ENCODE assay signal across 8 cellular contexts in genomic region chr11:47979378-47980092, GRCh38. TPM values are rescaled to one million over a fixed set of nuclear protein-coding genes. Genes with fewer than 3 reads are reported as not detected.
A peak's percentile ranks its signal among the peaks of the same experiment; 100 is the strongest.
DNase-seq lines count a peak whose midpoint lies in the region; ATAC-seq and TF ChIP-seq lines count a peak whose summit lies in the region.

No MANE protein-coding gene starts in this region.

- peaks cover 33% of the 10 kb centered on the region for H3K4me1 ChIP-seq in hepatocyte (ENCODE audit: insufficient read depth)
- H3K4me1 ChIP-seq in skeletal muscle satellite cell (ENCODE audit: control insufficient read depth, insufficient read depth, low read length) = peaks cover 35% of the 10 kb centered on the region

- H3K4me2 ChIP-seq in hepatocyte (peak overlapping the region; percentile 97), skeletal muscle satellite cell (ENCODE audit: low read length) (peak overlapping the region; percentile 89)

- 23% methylated on average over 19 of the region's 19 CpGs for WGBS in hepatocyte (ENCODE audit: low lambda C conversion rate, missing lambda C conversion rate)

- H3K79me2 ChIP-seq in hepatocyte = peaks cover 28% of the 10 kb centered on the region

- peak overlapping the region; percentile 88 for H3K27ac ChIP-seq in hepatocyte

- CTCF ChIA-PET in activated CD8-positive, alpha-beta memory T cell treated with anti-CD3 and anti-CD28 coated beads, Interleukin-2, amount 10 ng/mL, durations not matched to agents 7 days and 5 days (lab: Charles Lee) = interaction anchor here (1.0 to 2.1 kb wide), 5 partner anchors 10 to 130 kb away, joined by 3 to 5 read pairs (median 5); no protein-coding TSS in a partner anchor
- CTCF ChIA-PET in activated CD4-positive, alpha-beta memory T cell treated with anti-CD3 and anti-CD28 coated beads for 36 hours (lab: Charles Lee) = interaction anchor here (0.6 to 1.6 kb wide), 7 partner anchors 9 to 128 kb away, joined by 3 to 6 read pairs (median 3); no protein-coding TSS in a partner anchor

- H3K9me3 Mint-ChIP-seq in activated CD8-positive, alpha-beta memory T cell treated with anti-CD3 and anti-CD28 coated beads, Interleukin-2, amount 10 ng/mL, durations not matched to agents 7 days and 5 days (ENCODE audit: low read depth) = no peaks in the 10 kb centered on the region
- no peaks in the 10 kb centered on the region for H3K9me3 Mint-ChIP-seq in activated CD4-positive, alpha-beta memory T cell treated with anti-CD3 and anti-CD28 coated beads for 36 hours

- peaks cover 29% of the 10 kb centered on the region for H3K4me1 Mint-ChIP-seq in activated CD8-positive, alpha-beta memory T cell treated with anti-CD3 and anti-CD28 coated beads, Interleukin-2, amount 10 ng/mL, durations not matched to agents 7 days and 5 days
- H3K4me1 Mint-ChIP-seq in activated CD4-positive, alpha-beta memory T cell treated with anti-CD3 and anti-CD28 coated beads for 36 hours (ENCODE audit: low read depth) = peaks cover 23% of the 10 kb centered on the region

- H3K27me3 ChIP-seq in hepatocyte (no peaks in the 10 kb centered on the region), skeletal muscle satellite cell (ENCODE audit: control insufficient read depth, insufficient read depth, low read length) (no peaks in the 10 kb centered on the region)

- H3K36me3 ChIP-seq in hepatocyte (replicated peaks; ENCODE audit: insufficient read depth, low read depth) (no peaks in the 10 kb centered on the region), skeletal muscle satellite cell (ENCODE audit: insufficient read depth, low read length) (no peaks in the 10 kb centered on the region)

- peak overlapping the region; percentile 24 for H3K4me3 ChIP-seq in hepatocyte
- H3K4me3 ChIP-seq in skeletal muscle satellite cell (ENCODE audit: low read length) = peak overlapping the region; percentile 82

- intact Hi-C loops in activated CD4-positive, alpha-beta memory T cell treated with anti-CD3 and anti-CD28 coated beads for 36 hours (cut with micrococcal nuclease) = no loop called here

- H3K4me3 Mint-ChIP-seq in activated CD8-positive, alpha-beta memory T cell treated with anti-CD3 and anti-CD28 coated beads, Interleukin-2, amount 10 ng/mL, durations not matched to agents 7 days and 5 days = peak overlapping the region; percentile 49
- H3K4me3 Mint-ChIP-seq in activated CD4-positive, alpha-beta memory T cell treated with anti-CD3 and anti-CD28 coated beads for 36 hours = peak overlapping the region; percentile 41

- H3K9ac ChIP-seq in skeletal muscle satellite cell (ENCODE audit: low read depth, low read length) = peak overlapping the region; percentile 53

- no peak for TF ChIP-seq CTCF in hepatocyte (IDR thresholded peaks at IDR 0.05; ENCODE audit: poor library complexity)

- no peaks in the 10 kb centered on the region for H3K9me3 ChIP-seq in hepatocyte (ENCODE audit: low read depth)
- H3K9me3 ChIP-seq in skeletal muscle satellite cell (replicated peaks; ENCODE audit: low read length) = no peaks in the 10 kb centered on the region

- H2AFZ ChIP-seq in hepatocyte = peak overlapping the region; percentile 86

- POLR2A ChIA-PET in activated CD4-positive, alpha-beta memory T cell treated with anti-CD3 and anti-CD28 coated beads for 36 hours (lab: Charles Lee) = interaction anchor here (0.6 to 1.3 kb wide), 5 partner anchors 13 to 129 kb away, joined by 3 to 5 read pairs (median 3); no protein-coding TSS in a partner anchor

- peak overlapping the region; percentile 41 for H3K27ac Mint-ChIP-seq in activated CD8-positive, alpha-beta memory T cell treated with anti-CD3 and anti-CD28 coated beads, Interleukin-2, amount 10 ng/mL, durations not matched to agents 7 days and 5 days
- peak overlapping the region; percentile 0 for H3K27ac Mint-ChIP-seq in activated CD4-positive, alpha-beta memory T cell treated with anti-CD3 and anti-CD28 coated beads for 36 hours

- no peaks in the 10 kb centered on the region for H3K9me2 ChIP-seq in hepatocyte (replicated peaks; ENCODE audit: insufficient read depth)

- DNase-seq in activated CD8-positive, alpha-beta memory T cell treated with anti-CD3 and anti-CD28 coated beads, Interleukin-2, amount 10 ng/mL, durations not matched to agents 7 days and 5 days = no peak
- DNase-seq in activated CD8-positive, alpha-beta memory T cell treated with anti-CD3 and anti-CD28 coated beads, Interleukin-2, amount 50 U/mL, for 48 hours = no peak
- no peak for DNase-seq in activated CD4-positive, alpha-beta memory T cell treated with anti-CD3 and anti-CD28 coated beads for 36 hours
- DNase-seq in hepatocyte (ENCODE audit: low spot score) = no peak
- DNase-seq in NK-92 (lab: John Stamatoyannopoulos, UW; ENCODE audit: unreplicated experiment) = no peak
- no peak for DNase-seq in NCI-H1048 (lab: John Stamatoyannopoulos, UW)
- no peak for DNase-seq in NOMO-1 (lab: John Stamatoyannopoulos, UW; ENCODE audit: unreplicated experiment in 2 of 2)

- H4K20me1 ChIP-seq in hepatocyte (ENCODE audit: insufficient read depth, poor library complexity, severe bottlenecking) = no peaks in the 10 kb centered on the region

- H3K27me3 Mint-ChIP-seq in activated CD8-positive, alpha-beta memory T cell treated with anti-CD3 and anti-CD28 coated beads, Interleukin-2, amount 10 ng/mL, durations not matched to agents 7 days and 5 days = peaks cover 8% of the 10 kb centered on the region
- no peaks in the 10 kb centered on the region for H3K27me3 Mint-ChIP-seq in activated CD4-positive, alpha-beta memory T cell treated with anti-CD3 and anti-CD28 coated beads for 36 hours

- H3K36me3 Mint-ChIP-seq in activated CD8-positive, alpha-beta memory T cell treated with anti-CD3 and anti-CD28 coated beads, Interleukin-2, amount 10 ng/mL, durations not matched to agents 7 days and 5 days = peaks cover 24% of the 10 kb centered on the region
- peaks cover 19% of the 10 kb centered on the region for H3K36me3 Mint-ChIP-seq in activated CD4-positive, alpha-beta memory T cell treated with anti-CD3 and anti-CD28 coated beads for 36 hours

- ATAC-seq in activated CD8-positive, alpha-beta memory T cell treated with anti-CD3 and anti-CD28 coated beads, Interleukin-2, amount 10 ng/mL, durations not matched to agents 7 days and 5 days = no peak

RNA-seq across cellular contexts. Expression of gene PTPRJ, which starts 0.8 kb away (rescaled TPM):
- total RNA-seq in activated CD8-positive, alpha-beta memory T cell treated with anti-CD3 and anti-CD28 coated beads, Interleukin-2, amount 10 ng/mL, durations not matched to agents 7 days and 5 days = 10 to 100 TPM; 74.3 to 80.5 TPM
- total RNA-seq in activated CD4-positive, alpha-beta memory T cell treated with anti-CD3 and anti-CD28 coated beads for 36 hours = 10 to 100 TPM; 36.3 to 37.0 TPM
- 16.4 and 21.0 TPM in 2 replicates for total RNA-seq in hepatocyte
- 7.5 and 9.3 TPM in 2 replicates for polyA plus RNA-seq in hepatocyte
- total RNA-seq in skeletal muscle satellite cell (2012; rRNA removed) = 7.4 and 7.9 TPM in 2 replicates
